Comparison of ENCODE assay signal across 17 cellular contexts in the genomic region with DNA sequence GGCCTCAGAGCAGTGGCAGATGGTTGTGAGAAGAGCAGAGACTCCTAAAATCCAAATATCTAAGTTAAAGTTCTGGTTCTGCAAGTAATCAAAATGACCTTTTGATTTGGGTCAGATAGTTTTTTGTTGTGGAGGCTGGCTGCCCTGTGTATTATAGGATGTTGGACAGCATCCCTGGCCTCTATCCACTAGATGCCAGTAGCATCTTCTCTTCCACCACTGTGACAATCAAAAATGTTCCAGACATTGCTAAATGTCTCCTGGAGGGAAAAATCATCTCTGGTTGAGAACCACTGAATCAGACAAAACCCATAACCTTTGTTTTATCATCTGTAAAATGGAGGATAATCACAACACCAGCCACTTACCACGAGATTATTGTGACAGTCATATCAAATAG. TPM values are rescaled to one million over a fixed set of nuclear protein-coding genes. Genes with fewer than 3 reads are reported as not detected.
DNase-seq lines count a peak whose midpoint lies in the region; ATAC-seq and TF ChIP-seq lines count a peak whose summit lies in the region.
"Had no signal": no experiment of that assay in that cellular context is flagged by ENCODE, and none has a peak within 500 bp of the region (broad histone marks: within the 10 kb centered on the region; RNA-seq: fewer than 3 reads in every experiment).

No MANE protein-coding gene starts in this region.

- H4K20me1 ChIP-seq in smooth muscle cell (ENCODE audit: low read depth): no peaks in the 10 kb centered on the region

- H3K4me2 ChIP-seq in smooth muscle cell: no peak overlapping the region

- no peak overlapping the region for H3K4me3 ChIP-seq in smooth muscle cell
- H3K4me3 ChIP-seq: gastrocnemius medialis had no signal

- no peak overlapping the region for H3K27ac ChIP-seq in VCaP
- H3K27ac ChIP-seq in smooth muscle cell (ENCODE audit: low read depth): no peak overlapping the region
- H3K27ac ChIP-seq: gastrocnemius medialis had no signal

- WGBS in smooth muscle cell (ENCODE audit: low lambda C conversion rate): 62% methylated on average over 1 of the region's 1 CpG

- no peak for ATAC-seq in HG03521 (IDR thresholded peaks at IDR 0.05; ENCODE audit: unreplicated experiment)

- H3K79me2 ChIP-seq in smooth muscle cell (ENCODE audit: low read depth): no peaks in the 10 kb centered on the region

- H3K9me3 ChIP-seq in smooth muscle cell (replicated peaks; ENCODE audit: low read depth): no peaks in the 10 kb centered on the region
- H3K9me3 ChIP-seq: gastrocnemius medialis had no signal

- TF ChIP-seq CTCF in VCaP (conservative IDR thresholded peaks at IDR 0.05): peak; percentile 59
- TF ChIP-seq CTCF in smooth muscle cell (IDR thresholded peaks at IDR 0.05; ENCODE audit: borderline replicate concordance, insufficient read depth, poor library complexity, severe bottlenecking): peak; percentile 16

- no peaks in the 10 kb centered on the region for H3K36me3 ChIP-seq in smooth muscle cell (ENCODE audit: low read depth)
- H3K36me3 ChIP-seq: gastrocnemius medialis had no signal

- peaks cover 4% of the 10 kb centered on the region for H3F3A ChIP-seq in smooth muscle cell (ENCODE audit: low read depth)

- no peak overlapping the region for H3K9ac ChIP-seq in smooth muscle cell (ENCODE audit: low read depth)

- no peaks in the 10 kb centered on the region for H3K27me3 ChIP-seq in smooth muscle cell (ENCODE audit: low read depth)
- H3K27me3 ChIP-seq: gastrocnemius medialis had no signal

- DNase-seq in SIG-M5 treated with dmso at 0.1 percent for 504 hours (lab: John Stamatoyannopoulos, UW; ENCODE audit: unreplicated experiment) (peak; percentile 11), SIG-M5 (lab: John Stamatoyannopoulos, UW) (no peak), inferior parietal cortex (ENCODE audit: extremely low spot score) (peak; percentile 58), smooth muscle cell (lab: John Stamatoyannopoulos, UW; ENCODE audit: unreplicated experiment) (no peak), retina (no peak), NCI-H128 (lab: John Stamatoyannopoulos, UW; ENCODE audit: unreplicated experiment) (no peak)
- DNase-seq: activated CD4-positive, alpha-beta T cell treated with anti-CD3 and anti-CD28 coated beads, Interleukin-2, amount 10 ng/mL, durations not matched to agents 24 days and 14 days; activated naive CD4-positive, alpha-beta T cell; NCI-H2081; NCI-H526 had no signal

- H2AFZ ChIP-seq in smooth muscle cell (ENCODE audit: low read depth): no peak overlapping the region

- H3K4me1 ChIP-seq in smooth muscle cell (ENCODE audit: low read depth): no peaks in the 10 kb centered on the region

RNA-seq across cellular contexts. Expression of a gene that starts 5.9 kb away (rescaled TPM):
- total RNA-seq in smooth muscle cell: 3.1 and 7.7 TPM in 2 replicates
- polyA plus RNA-seq in smooth muscle cell: 13.1 and 13.4 TPM in 2 replicates
- total RNA-seq: A172; activated CD4-positive, alpha-beta T cell treated with anti-CD3 and anti-CD28 coated beads, Interleukin-2, amount 10 ng/mL, durations not matched to agents 24 days and 14 days; lung microvascular endothelial cell; pulmonary artery endothelial cell had no signal
- polyA plus RNA-seq: CD14-positive monocyte had no signal

Comparison
In these comparisons a context has a peak if more than half of its experiments do, and no peak if none do; other contexts are left out.
1. DNase-seq: peak in SIG-M5 treated with dmso at 0.1 percent for 504 hours (single experiment) and inferior parietal cortex (single experiment); none in SIG-M5 (single experiment), smooth muscle cell (single experiment), retina (single experiment) and NCI-H128 (single experiment).